ENCODE assay signal across 25 cellular contexts in genomic region chr22:28001171-28001835, GRCh38.
"Had no signal": no experiment of that assay in that cellular context is flagged by ENCODE, and none has a peak within 500 bp of the region (broad histone marks: within the 10 kb centered on the region; RNA-seq: fewer than 3 reads in every experiment).

No MANE protein-coding gene starts in this region.

- H3K4me3 ChIP-seq: adrenal gland, SJCRH30 had no signal

- H3K27ac ChIP-seq: adrenal gland, SJCRH30, WERI-Rb-1 had no signal

- H3K27me3 ChIP-seq: adrenal gland, SJCRH30 had no signal

- H3K4me2 ChIP-seq: SK-N-SH had no signal

- H3K4me1 ChIP-seq: adrenal gland had no signal

- H3K9ac ChIP-seq: SK-N-SH had no signal

- H3K36me3 ChIP-seq: SJCRH30 had no signal

- H3K9me3 ChIP-seq: adrenal gland, SJCRH30, SK-N-SH had no signal

- DNase-seq: activated CD4-positive, alpha-beta T cell treated with anti-CD3 and anti-CD28 coated beads for 4 hours; activated CD8-positive, alpha-beta memory T cell treated with anti-CD3 and anti-CD28 coated beads, Interleukin-2, amount 50 U/mL, for 4 hours; activated CD8-positive, alpha-beta T cell treated with anti-CD3 and anti-CD28 coated beads for 36 hours; activated naive CD4-positive, alpha-beta T cell treated with anti-CD3 and anti-CD28 coated beads, Interleukin-2, amount 50 U/mL, for 16 hours; activated naive CD8-positive, alpha-beta T cell treated with anti-CD3 and anti-CD28 coated beads, Interleukin-2, amount 10 ng/mL, durations not matched to agents 7 days and 5 days; activated T-cell treated with anti-CD3 and anti-CD28 coated beads, Interleukin-2, amount 50 U/mL, for 72 hours; adrenal gland; anterior cingulate cortex; KG1; NCI-H1092; NCI-H1417; NCI-H1930; NCI-H2107; NCI-H2171 treated with DMSO at 0.1 percent for 48 hours; NCI-H226; NCI-H526; NCI-H82; RPMI8226; SJCRH30; SK-N-SH; T-helper 1 cell; WERI-Rb-1 had no signal

- ATAC-seq: activated CD4-positive, CD25-positive, alpha-beta regulatory T cell treated with anti-CD3 and anti-CD28 coated beads, Interleukin-2, amount 50 U/mL, for 24 hours; activated CD8-positive, alpha-beta T cell treated with anti-CD3 and anti-CD28 coated beads for 36 hours; activated T-cell treated with anti-CD3 and anti-CD28 coated beads, Interleukin-2, amount 50 U/mL, for 72 hours; Panc1; Right ventricle myocardium inferior had no signal
